In genomic region chr22:44611880-44612496, GRCh38 we compare ENCODE assay signal across 23 cellular contexts.
"Had no signal": no experiment of that assay in that cellular context is flagged by ENCODE, and none has a peak within 500 bp of the region (broad histone marks: within the 10 kb centered on the region; RNA-seq: fewer than 3 reads in every experiment).

No MANE protein-coding gene starts in this region.

- FAIRE-seq: endothelial cell of umbilical vein, kidney, urothelium cell line had no signal

- ATAC-seq: foreskin keratinocyte; left cardiac atrium; lower lobe of right lung; natural killer cell; right cardiac atrium; stimulated activated effector memory CD8-positive, alpha-beta T cell treated with anti-CD3 and anti-CD28 coated beads, Interleukin-12 subunit alpha, Interleukin-12 subunit beta, amount 100 ng/mL, for 72 hours; stimulated activated naive CD8-positive, alpha-beta T cell treated with anti-CD3 and anti-CD28 coated beads, Interleukin-15, Interleukin-2, amounts not matched to agents 100 U/mL and 50 U/mL, for 24 hours had no signal

- H3K27ac Mint-ChIP-seq: endodermal cell; memory B cell; mesothelial cell of epicardium; natural killer cell; stimulated activated effector memory CD8-positive, alpha-beta T cell treated with anti-CD3 and anti-CD28 coated beads, Interleukin-12 subunit alpha, Interleukin-12 subunit beta, amount 100 ng/mL, for 72 hours; type B pancreatic cell had no signal

- H3K36me3 Mint-ChIP-seq: memory B cell; mesothelial cell of epicardium; natural killer cell; stimulated activated effector memory CD8-positive, alpha-beta T cell treated with anti-CD3 and anti-CD28 coated beads, Interleukin-12 subunit alpha, Interleukin-12 subunit beta, amount 100 ng/mL, for 72 hours; type B pancreatic cell had no signal

- H3K9me3 Mint-ChIP-seq: memory B cell, neural crest cell, type B pancreatic cell had no signal

- H3K27me3 ChIP-seq: foreskin keratinocyte, thyroid gland had no signal

- DNase-seq: effector CD4-positive, alpha-beta T cell; endodermal cell; erythroblast; kidney; left cardiac atrium; left ventricle myocardium inferior; lower lobe of right lung; natural killer cell; right cardiac atrium; stimulated activated CD4-positive, alpha-beta T cell treated with anti-CD3 and anti-CD28 coated beads, Interleukin-4, amount 100 ng/mL, for 1 hour; stimulated activated CD8-positive, alpha-beta memory T cell treated with anti-CD3 and anti-CD28 coated beads, Interleukin-4, amount 100 ng/mL, for 48 hours; stimulated activated naive CD8-positive, alpha-beta T cell treated with anti-CD3 and anti-CD28 coated beads, Interleukin-15, Interleukin-2, amounts not matched to agents 100 U/mL and 50 U/mL, for 24 hours; thyroid gland had no signal

- H3K36me3 ChIP-seq: left ventricle myocardium inferior, lower lobe of right lung, suprapubic skin, thyroid gland had no signal

- H3K4me1 Mint-ChIP-seq: endodermal cell; memory B cell; neural crest cell; stimulated activated effector memory CD8-positive, alpha-beta T cell treated with anti-CD3 and anti-CD28 coated beads, Interleukin-12 subunit alpha, Interleukin-12 subunit beta, amount 100 ng/mL, for 72 hours had no signal

- H3K27ac ChIP-seq: foreskin keratinocyte, left ventricle myocardium inferior, lower lobe of right lung, suprapubic skin, thyroid gland had no signal

- H3K4me3 ChIP-seq: left ventricle myocardium inferior, lower lobe of right lung, smooth muscle cell, suprapubic skin, thyroid gland had no signal

- H3K4me3 Mint-ChIP-seq: endodermal cell; memory B cell; mesothelial cell of epicardium; natural killer cell; neural crest cell; stimulated activated effector memory CD8-positive, alpha-beta T cell treated with anti-CD3 and anti-CD28 coated beads, Interleukin-12 subunit alpha, Interleukin-12 subunit beta, amount 100 ng/mL, for 72 hours; type B pancreatic cell had no signal

- H3K4me2 ChIP-seq: smooth muscle cell had no signal

- H3K9me3 ChIP-seq: thyroid gland had no signal

- H3K4me1 ChIP-seq: foreskin keratinocyte, lower lobe of right lung, suprapubic skin, thyroid gland had no signal
